In the genomic region with DNA sequence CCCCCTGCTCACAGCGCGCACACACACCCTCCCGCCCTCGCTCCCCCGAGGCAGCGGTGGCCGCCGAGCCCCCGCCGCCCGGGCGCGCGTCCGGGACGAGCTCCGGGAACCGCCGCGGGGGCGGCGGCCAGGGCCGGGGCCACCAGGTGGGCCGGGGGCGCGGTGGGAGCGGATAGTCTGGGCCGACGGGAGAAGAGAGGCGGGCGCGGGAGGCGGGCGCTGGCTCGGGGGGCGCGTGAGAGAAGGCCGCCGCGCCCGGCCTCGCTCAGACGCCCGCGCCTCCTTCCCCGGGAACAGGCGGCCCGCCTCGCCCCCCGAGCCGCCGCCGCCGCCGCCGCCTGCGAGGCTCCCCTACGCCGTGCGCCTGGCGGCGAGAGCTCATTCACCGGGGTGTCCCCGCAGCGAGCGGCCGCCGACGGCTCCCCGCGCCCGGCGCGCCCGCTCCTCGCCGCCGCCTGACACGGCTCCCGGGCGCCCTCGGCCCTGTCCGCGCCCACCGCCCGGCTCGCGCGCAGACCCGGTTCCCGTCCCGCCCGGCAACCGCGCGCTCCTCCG, we compare ENCODE assay signal across 8 cellular contexts. TPM values are rescaled to one million over a fixed set of nuclear protein-coding genes. Genes with fewer than 3 reads are reported as not detected.
DNase-seq lines count a peak whose midpoint lies in the region; ATAC-seq and TF ChIP-seq lines count a peak whose summit lies in the region.

A gene (minus strand): TSS at position 541 of the 555 bp plus-strand sequence. CDS start 576 bp downstream, outside the sequence.

- peak within 1 kb of the TSS; percentile 89 for H3K4ac ChIP-seq in mesendoderm (ENCODE audit: low read depth, low read length)

- H3K18ac ChIP-seq in mesendoderm (ENCODE audit: low read length) = peak within 1 kb of the TSS; percentile 100

- no peak within 1 kb of the TSS for H2BK15ac ChIP-seq in mesendoderm (replicated peaks; ENCODE audit: low read depth)

- CTCF ChIA-PET in activated CD4-positive, alpha-beta T cell treated with anti-CD3 and anti-CD28 coated beads for 36 hours (lab: Charles Lee) = interaction anchor here (0.6 to 0.8 kb wide), 2 partner anchors 53 to 68 kb away, joined by 3 read pairs; no protein-coding TSS in a partner anchor

- H2BK120ac ChIP-seq in mesendoderm (ENCODE audit: low read depth, low read length) = peak within 1 kb of the TSS; percentile 99

- H3K23ac ChIP-seq in mesendoderm (ENCODE audit: low read length) = peak within 1 kb of the TSS; percentile 71

- H3K9me3 ChIP-seq in endodermal cell (ENCODE audit: control insufficient read depth, low read length) (no peaks in the 10 kb centered on the region), suprapubic skin (no peaks in the 10 kb centered on the region)

- H4K8ac ChIP-seq in mesendoderm (ENCODE audit: low read depth, low read length) = peak within 1 kb of the TSS; percentile 39

- H3K4me2 ChIP-seq in mesendoderm (ENCODE audit: low read length) = peak within 1 kb of the TSS; percentile 89

- H3K27me3 ChIP-seq in endodermal cell (ENCODE audit: control insufficient read depth, insufficient read depth, low read length, poor library complexity, severe bottlenecking) (no peaks in the 10 kb centered on the region), mesendoderm (ENCODE audit: insufficient read depth, low read length, poor library complexity) (no peaks in the 10 kb centered on the region), suprapubic skin (no peaks in the 10 kb centered on the region)

- 0 to 1% methylated on average over 19 to 90 of the region's 97 CpGs for WGBS in endodermal cell (ENCODE audit: insufficient coverage in 1 of 2, insufficient read length in 1 of 2), 2 experiments
- no CpG with 5 or more reads among the region's 97 CpGs for WGBS in mesendoderm (ENCODE audit: extremely low coverage, insufficient coverage, low lambda C conversion rate)
- 0% methylated on average over 13 of the region's 97 CpGs for WGBS in suprapubic skin

- H3K36me3 Mint-ChIP-seq in activated CD4-positive, alpha-beta T cell treated with anti-CD3 and anti-CD28 coated beads for 36 hours (ENCODE audit: low read depth) = no peaks in the 10 kb centered on the region
- H3K36me3 Mint-ChIP-seq in endodermal cell (ENCODE audit: low read depth) = no peaks in the 10 kb centered on the region

- peaks cover 52% of the 10 kb centered on the region for H3K4me1 Mint-ChIP-seq in activated CD4-positive, alpha-beta T cell treated with anti-CD3 and anti-CD28 coated beads for 36 hours
- peaks cover 41% of the 10 kb centered on the region for H3K4me1 Mint-ChIP-seq in endodermal cell

- ATAC-seq in activated CD4-positive, alpha-beta T cell treated with anti-CD3 and anti-CD28 coated beads for 36 hours = peak; percentile 33

- no peaks in the 10 kb centered on the region for H3K27me3 Mint-ChIP-seq in activated CD4-positive, alpha-beta T cell treated with anti-CD3 and anti-CD28 coated beads for 36 hours
- no peaks in the 10 kb centered on the region for H3K27me3 Mint-ChIP-seq in endodermal cell (ENCODE audit: insufficient read depth)

- H3K4me1 ChIP-seq in endodermal cell (ENCODE audit: control insufficient read depth, insufficient read depth, low read length) (peaks cover 4% of the 10 kb centered on the region), mesendoderm (ENCODE audit: control insufficient read depth, low read depth, low read length) (no peaks in the 10 kb centered on the region), suprapubic skin (peaks cover 63% of the 10 kb centered on the region)

- H3K9ac ChIP-seq in endodermal cell (ENCODE audit: extremely low read depth, low read length, poor library complexity, severe bottlenecking) = peak within 1 kb of the TSS; percentile 88
- peak within 1 kb of the TSS; percentile 92 for H3K9ac ChIP-seq in mesendoderm (ENCODE audit: low read length)

- intact Hi-C loops in activated CD4-positive, alpha-beta T cell treated with anti-CD3 and anti-CD28 coated beads for 36 hours (cut with DNase I, micrococcal nuclease) = loop anchor here (2.0 to 10.0 kb wide), 10 partner anchors 91 to 1543 kb away; a partner anchor contains a TSS

- no peak for TF ChIP-seq POLR2A in suprapubic skin (IDR thresholded peaks at IDR 0.05)

- H3K9me3 Mint-ChIP-seq in activated CD4-positive, alpha-beta T cell treated with anti-CD3 and anti-CD28 coated beads for 36 hours (ENCODE audit: low read depth) = no peaks in the 10 kb centered on the region
- H3K9me3 Mint-ChIP-seq in endodermal cell = no peaks in the 10 kb centered on the region

- no peak within 1 kb of the TSS for H2AK5ac ChIP-seq in mesendoderm (ENCODE audit: low read length)

- H2BK5ac ChIP-seq in mesendoderm (ENCODE audit: low read length) = peak within 1 kb of the TSS; percentile 61

- no peak within 1 kb of the TSS for H4K5ac ChIP-seq in mesendoderm (ENCODE audit: low read length)

- no peaks in the 10 kb centered on the region for H3K79me1 ChIP-seq in mesendoderm (ENCODE audit: low read length)

- peak within 1 kb of the TSS; percentile 92 for H3K56ac ChIP-seq in mesendoderm (ENCODE audit: low read length)

- peak within 1 kb of the TSS; percentile 89 for H3K4me3 Mint-ChIP-seq in activated CD4-positive, alpha-beta T cell treated with anti-CD3 and anti-CD28 coated beads for 36 hours
- peak within 1 kb of the TSS; percentile 93 for H3K4me3 Mint-ChIP-seq in endodermal cell

- no peak for TF ChIP-seq EP300 in suprapubic skin (IDR thresholded peaks at IDR 0.05)

- H3K4me3 ChIP-seq in WI38 (ENCODE audit: low read depth, low read length) (peak within 1 kb of the TSS; percentile 85), endodermal cell (ENCODE audit: low read length) (peak within 1 kb of the TSS; percentile 89), mesendoderm (ENCODE audit: low read length) (peak within 1 kb of the TSS; percentile 75), suprapubic skin (peak within 1 kb of the TSS; percentile 74)

- POLR2A ChIA-PET in activated CD4-positive, alpha-beta T cell treated with anti-CD3 and anti-CD28 coated beads for 36 hours (lab: Charles Lee) = interaction anchor here (0.7 to 1.3 kb wide), 3 partner anchors 51 to 302 kb away, joined by 4 to 6 read pairs (median 4); no protein-coding TSS in a partner anchor

- peak within 1 kb of the TSS; percentile 94 for H3K27ac Mint-ChIP-seq in activated CD4-positive, alpha-beta T cell treated with anti-CD3 and anti-CD28 coated beads for 36 hours
- H3K27ac Mint-ChIP-seq in endodermal cell = peak within 1 kb of the TSS; percentile 98

- peak within 1 kb of the TSS; percentile 90 for H3K27ac ChIP-seq in endodermal cell (ENCODE audit: low read depth, low read length)
- H3K27ac ChIP-seq in mesendoderm (ENCODE audit: low read depth, low read length) = peak within 1 kb of the TSS; percentile 97
- H3K27ac ChIP-seq in suprapubic skin = peak within 1 kb of the TSS; percentile 97

- DNase-seq in activated CD4-positive, alpha-beta T cell treated with anti-CD3 and anti-CD28 coated beads for 36 hours = peak; percentile 65
- no peak for DNase-seq in activated CD4-positive, alpha-beta T cell treated with anti-CD3 and anti-CD28 coated beads for 1 hour
- DNase-seq in endodermal cell = peak; percentile 81
- no peak for DNase-seq in mesendoderm
- peak in 1 of 2 donors; percentile 70 for DNase-seq in suprapubic skin (ENCODE audit: low spot score in 2 of 2)
- DNase-seq in DMS153 (lab: John Stamatoyannopoulos, UW) = no peak
- DNase-seq in NCI-H1694 treated with DMSO at 0.1 percent for 48 hours (lab: John Stamatoyannopoulos, UW) = no peak

- H3K36me3 ChIP-seq in endodermal cell (ENCODE audit: control insufficient read depth, insufficient read depth, low read length) = no peaks in the 10 kb centered on the region
- H3K36me3 ChIP-seq in mesendoderm (ENCODE audit: control insufficient read depth, insufficient read depth, low read length) = no peaks in the 10 kb centered on the region
- H3K36me3 ChIP-seq in suprapubic skin = no peaks in the 10 kb centered on the region

- H3K79me2 ChIP-seq in mesendoderm (ENCODE audit: control insufficient read depth, insufficient read depth, low read length) = peaks cover 29% of the 10 kb centered on the region

- no peak for TF ChIP-seq CTCF in WI38 (IDR thresholded peaks at IDR 0.05; ENCODE audit: low read depth, low read length)
- no peak for TF ChIP-seq CTCF in endodermal cell (conservative IDR thresholded peaks at IDR 0.05)
- no peak for TF ChIP-seq CTCF in suprapubic skin (IDR thresholded peaks at IDR 0.05)

RNA-seq across cellular contexts. Expression of the gene that starts here (rescaled TPM):
- total RNA-seq in activated CD4-positive, alpha-beta T cell treated with anti-CD3 and anti-CD28 coated beads for 36 hours = 10 to 100 TPM; 22.8 to 24.7 TPM
- 10 to 100 TPM; 46.0 to 57.6 TPM for total RNA-seq in endodermal cell
- 28.8 TPM for polyA plus RNA-seq in endodermal cell (2013, experiment 1 of 2)
- polyA plus RNA-seq in endodermal cell (2013, experiment 2 of 2) = 32.1 TPM
- polyA plus RNA-seq in mesendoderm (2013, experiment 1 of 2) = 35.6 TPM
- polyA plus RNA-seq in mesendoderm (2013, experiment 2 of 2) = 36.2 TPM
- 10 to 100 TPM; 16.0 to 29.0 (median 17.7) TPM for total RNA-seq in suprapubic skin

Comparison
In these comparisons a context has a peak if more than half of its experiments do, and no peak if none do; other contexts are left out.
1. DNase-seq: peak in activated CD4-positive, alpha-beta T cell treated with anti-CD3 and anti-CD28 coated beads for 36 hours (single experiment) and endodermal cell (single experiment); none in activated CD4-positive, alpha-beta T cell treated with anti-CD3 and anti-CD28 coated beads for 1 hour (single experiment), mesendoderm (single experiment), DMS153 (single experiment) and NCI-H1694 treated with DMSO at 0.1 percent for 48 hours (single experiment).
2. Peak in every context shown above with its lines, with median percentiles within 50 percentile points of each other: H3K4me3 ChIP-seq and H3K27ac ChIP-seq.